1 cellular context compared by ENCODE assay signal in genomic region chr11:28833169-28833568, GRCh38.
TF ChIP-seq lines count a peak whose summit lies in the region.

No MANE protein-coding gene starts in this region.

TF ChIP-seq in endothelial cell of umbilical vein, 7 proteins besides CTCF, POLR2A, EP300 and RAD21:
- TF ChIP-seq EZH2 (IDR thresholded peaks at IDR 0.05; ENCODE audit: borderline replicate concordance, low read depth, low read length, severe bottlenecking), result no peak
TF ChIP-seq in endothelial cell of umbilical vein: peak in this region for 0.
